ENCODE assay signal across 21 cellular contexts in the genomic region with DNA sequence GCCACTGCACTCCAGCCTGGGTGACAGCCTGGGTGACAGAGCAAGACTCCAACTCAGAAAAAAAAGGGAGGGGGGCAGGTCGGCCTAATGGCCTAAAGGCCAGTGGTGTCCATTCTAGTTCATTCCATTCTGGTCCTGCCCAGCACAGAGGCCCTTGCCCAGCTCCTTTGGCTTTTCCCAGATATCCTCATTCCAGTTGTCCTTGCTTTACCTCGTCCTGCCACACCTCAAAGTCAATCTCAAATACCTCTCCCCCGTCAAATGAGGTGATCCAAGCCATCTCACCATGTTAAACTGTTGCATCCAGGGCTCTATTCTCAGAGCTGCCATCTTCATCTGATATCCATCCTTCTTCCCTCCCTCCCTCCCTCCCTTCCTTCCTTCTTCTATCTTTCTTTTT. TPM values are rescaled to one million over a fixed set of nuclear protein-coding genes. Genes with fewer than 3 reads are reported as not detected.
DNase-seq lines count a peak whose midpoint lies in the region; ATAC-seq and TF ChIP-seq lines count a peak whose summit lies in the region.
"Had no signal": no experiment of that assay in that cellular context is flagged by ENCODE, and none has a peak within 500 bp of the region (broad histone marks: within the 10 kb centered on the region; RNA-seq: fewer than 3 reads in every experiment).

No MANE protein-coding gene starts in this region.

- H3K36me3 Mint-ChIP-seq in activated CD8-positive, alpha-beta memory T cell treated with anti-CD3 and anti-CD28 coated beads, Interleukin-2, amount 10 ng/mL, durations not matched to agents 7 days and 5 days: peaks cover 60% of the 10 kb centered on the region
- H3K36me3 Mint-ChIP-seq in T-helper 2 cell treated with Interferon-gamma antibody and Interleukin-4, amounts not matched to agents 5 μg/mL and 100 μg/mL, for 36 hours (ENCODE audit: low read depth): peaks cover 62% of the 10 kb centered on the region
- peaks cover 60% of the 10 kb centered on the region for H3K36me3 Mint-ChIP-seq in activated naive CD8-positive, alpha-beta T cell treated with anti-CD3 and anti-CD28 coated beads, Interleukin-2, amount 10 ng/mL, durations not matched to agents 7 days and 5 days

- TF ChIP-seq CTCF in neutrophil (IDR thresholded peaks at IDR 0.05): no peak

- DNase-seq in activated CD8-positive, alpha-beta memory T cell treated with anti-CD3 and anti-CD28 coated beads, Interleukin-2, amount 10 ng/mL, durations not matched to agents 7 days and 5 days: no peak
- no peak for DNase-seq in activated CD8-positive, alpha-beta memory T cell treated with anti-CD3 and anti-CD28 coated beads for 24 hours
- DNase-seq in T-helper 2 cell treated with Interferon-gamma antibody and Interleukin-4, amounts not matched to agents 5 μg/mL and 100 μg/mL, for 36 hours (ENCODE audit: low spot score): no peak
- DNase-seq in activated naive CD8-positive, alpha-beta T cell treated with anti-CD3 and anti-CD28 coated beads, Interleukin-2, amount 10 ng/mL, durations not matched to agents 7 days and 5 days: peak; percentile 47
- DNase-seq in DMS79 (lab: John Stamatoyannopoulos, UW) (no peak), NCI-H2029 (lab: John Stamatoyannopoulos, UW) (no peak)
- DNase-seq: anterior cingulate cortex; H7; left cardiac atrium; mesendoderm; MG63; NCI-H1417; NCI-H446; SHP77 treated with DMSO at 0.1 percent for 48 hours; stimulated activated CD4-positive, alpha-beta T cell treated with anti-CD3 and anti-CD28 coated beads, Interleukin-15, amount 100 ng/mL, for 24 hours had no signal

- ATAC-seq in activated CD8-positive, alpha-beta memory T cell treated with anti-CD3 and anti-CD28 coated beads, Interleukin-2, amount 10 ng/mL, durations not matched to agents 7 days and 5 days: no peak
- ATAC-seq in activated naive CD8-positive, alpha-beta T cell treated with anti-CD3 and anti-CD28 coated beads, Interleukin-2, amount 10 ng/mL, durations not matched to agents 7 days and 5 days (ENCODE audit: low read depth): no peak
- no peak for ATAC-seq in GM21576 (IDR thresholded peaks at IDR 0.05; ENCODE audit: unreplicated experiment)
- ATAC-seq: A549, left cardiac atrium, sciatic nerve had no signal

- POLR2A ChIA-PET in activated naive CD8-positive, alpha-beta T cell treated with anti-CD3 and anti-CD28 coated beads, Interleukin-2, amount 10 ng/mL, durations not matched to agents 7 days and 5 days (lab: Charles Lee): interaction anchor here (1.5 to 22.8 kb wide), 6 partner anchors 10 to 87 kb away, joined by 4 to 623 read pairs (median 120); a partner anchor contains a TSS

- H3K4me3 ChIP-seq in neutrophil (ENCODE audit: low read depth in 1 of 2, low read length in 1 of 2): no peak overlapping the region
- H3K4me3 ChIP-seq: A549, cardiac muscle cell, MG63, suprapubic skin had no signal

- H3K36me3 ChIP-seq in neutrophil: no peaks in the 10 kb centered on the region
- H3K36me3 ChIP-seq: cardiac muscle cell, MG63, suprapubic skin had no signal

- CTCF ChIA-PET in activated CD8-positive, alpha-beta memory T cell treated with anti-CD3 and anti-CD28 coated beads, Interleukin-2, amount 10 ng/mL, durations not matched to agents 7 days and 5 days (lab: Charles Lee): interaction anchor here (1.7 to 7.9 kb wide), 5 partner anchors 13 to 95 kb away, joined by 9 to 224 read pairs (median 85); a partner anchor contains a TSS

- peaks cover 45 to 51% of the 10 kb centered on the region in 2 experiments for H3K4me1 ChIP-seq in neutrophil (ENCODE audit: control insufficient read depth in 1 of 2, insufficient read depth in 1 of 2, low read depth in 1 of 2, low read length in 1 of 2)
- H3K4me1 ChIP-seq: A549 had no signal

- peak overlapping the region; percentile 93 for H3K27ac Mint-ChIP-seq in activated CD8-positive, alpha-beta memory T cell treated with anti-CD3 and anti-CD28 coated beads, Interleukin-2, amount 10 ng/mL, durations not matched to agents 7 days and 5 days
- peak overlapping the region; percentile 72 for H3K27ac Mint-ChIP-seq in T-helper 2 cell treated with Interferon-gamma antibody and Interleukin-4, amounts not matched to agents 5 μg/mL and 100 μg/mL, for 36 hours
- H3K27ac Mint-ChIP-seq in activated naive CD8-positive, alpha-beta T cell treated with anti-CD3 and anti-CD28 coated beads, Interleukin-2, amount 10 ng/mL, durations not matched to agents 7 days and 5 days: peak overlapping the region; percentile 97

- H3K27me3 ChIP-seq in neutrophil: no peaks in the 10 kb centered on the region
- H3K27me3 ChIP-seq: MG63, suprapubic skin had no signal

- H3K4me1 Mint-ChIP-seq in activated CD8-positive, alpha-beta memory T cell treated with anti-CD3 and anti-CD28 coated beads, Interleukin-2, amount 10 ng/mL, durations not matched to agents 7 days and 5 days: peaks cover 70% of the 10 kb centered on the region
- H3K4me1 Mint-ChIP-seq in T-helper 2 cell treated with Interferon-gamma antibody and Interleukin-4, amounts not matched to agents 5 μg/mL and 100 μg/mL, for 36 hours (ENCODE audit: low read depth): peaks cover 55% of the 10 kb centered on the region
- peaks cover 55% of the 10 kb centered on the region for H3K4me1 Mint-ChIP-seq in activated naive CD8-positive, alpha-beta T cell treated with anti-CD3 and anti-CD28 coated beads, Interleukin-2, amount 10 ng/mL, durations not matched to agents 7 days and 5 days

- H3K9me3 Mint-ChIP-seq in activated CD8-positive, alpha-beta memory T cell treated with anti-CD3 and anti-CD28 coated beads, Interleukin-2, amount 10 ng/mL, durations not matched to agents 7 days and 5 days (ENCODE audit: low read depth): no peaks in the 10 kb centered on the region
- H3K9me3 Mint-ChIP-seq in T-helper 2 cell treated with Interferon-gamma antibody and Interleukin-4, amounts not matched to agents 5 μg/mL and 100 μg/mL, for 36 hours: no peaks in the 10 kb centered on the region
- no peaks in the 10 kb centered on the region for H3K9me3 Mint-ChIP-seq in activated naive CD8-positive, alpha-beta T cell treated with anti-CD3 and anti-CD28 coated beads, Interleukin-2, amount 10 ng/mL, durations not matched to agents 7 days and 5 days

- peak overlapping the region; percentile 97 for H3K27ac ChIP-seq in neutrophil
- H3K27ac ChIP-seq: A549, cardiac muscle cell, suprapubic skin had no signal

- no peaks in the 10 kb centered on the region for H3K9me3 ChIP-seq in neutrophil
- H3K9me3 ChIP-seq: A549, suprapubic skin had no signal

- H3K4me3 Mint-ChIP-seq in activated CD8-positive, alpha-beta memory T cell treated with anti-CD3 and anti-CD28 coated beads, Interleukin-2, amount 10 ng/mL, durations not matched to agents 7 days and 5 days: peak overlapping the region; percentile 100
- peak overlapping the region; percentile 94 for H3K4me3 Mint-ChIP-seq in T-helper 2 cell treated with Interferon-gamma antibody and Interleukin-4, amounts not matched to agents 5 μg/mL and 100 μg/mL, for 36 hours
- H3K4me3 Mint-ChIP-seq in activated naive CD8-positive, alpha-beta T cell treated with anti-CD3 and anti-CD28 coated beads, Interleukin-2, amount 10 ng/mL, durations not matched to agents 7 days and 5 days: peak overlapping the region; percentile 92

- no peaks in the 10 kb centered on the region for H3K27me3 Mint-ChIP-seq in activated CD8-positive, alpha-beta memory T cell treated with anti-CD3 and anti-CD28 coated beads, Interleukin-2, amount 10 ng/mL, durations not matched to agents 7 days and 5 days
- no peaks in the 10 kb centered on the region for H3K27me3 Mint-ChIP-seq in T-helper 2 cell treated with Interferon-gamma antibody and Interleukin-4, amounts not matched to agents 5 μg/mL and 100 μg/mL, for 36 hours (ENCODE audit: low read depth)
- H3K27me3 Mint-ChIP-seq in activated naive CD8-positive, alpha-beta T cell treated with anti-CD3 and anti-CD28 coated beads, Interleukin-2, amount 10 ng/mL, durations not matched to agents 7 days and 5 days: no peaks in the 10 kb centered on the region

RNA-seq across cellular contexts. Expression of a gene that starts 19.9 kb away (rescaled TPM):
- 100 to 1,000 TPM; 256 to 261 TPM for total RNA-seq in activated CD8-positive, alpha-beta memory T cell treated with anti-CD3 and anti-CD28 coated beads, Interleukin-2, amount 10 ng/mL, durations not matched to agents 7 days and 5 days
- total RNA-seq in activated naive CD8-positive, alpha-beta T cell treated with anti-CD3 and anti-CD28 coated beads, Interleukin-2, amount 10 ng/mL, durations not matched to agents 7 days and 5 days: 100 to 1,000 TPM; 250 TPM

RNA-seq across cellular contexts. Expression of a gene that starts 42.9 kb away (rescaled TPM):
- total RNA-seq in activated CD8-positive, alpha-beta memory T cell treated with anti-CD3 and anti-CD28 coated beads, Interleukin-2, amount 10 ng/mL, durations not matched to agents 7 days and 5 days: 10 to 100 TPM; 20.0 to 26.9 TPM
- total RNA-seq in activated naive CD8-positive, alpha-beta T cell treated with anti-CD3 and anti-CD28 coated beads, Interleukin-2, amount 10 ng/mL, durations not matched to agents 7 days and 5 days: 10 to 100 TPM; 16.1 TPM
